15 cellular contexts compared by ENCODE assay signal in the genomic region with DNA sequence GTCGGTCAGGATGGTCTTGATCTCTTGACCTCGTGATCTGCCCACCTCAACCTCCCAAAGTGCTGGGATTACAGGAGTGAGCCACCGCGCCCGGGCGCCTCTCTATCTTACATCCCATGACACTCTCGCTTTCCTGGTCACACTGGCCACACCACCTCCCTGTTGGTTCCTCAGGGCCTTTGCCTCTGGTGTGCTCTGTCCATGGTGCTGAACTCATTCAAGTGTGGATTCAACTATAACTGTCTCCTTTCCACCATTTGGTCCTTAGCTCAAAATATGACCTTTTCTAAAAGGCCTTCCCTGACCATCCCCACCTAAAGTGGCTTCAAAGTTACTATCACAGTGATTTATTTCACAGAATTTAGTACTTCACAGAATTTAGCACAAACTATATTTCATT. TPM values are rescaled to one million over a fixed set of nuclear protein-coding genes. Genes with fewer than 3 reads are reported as not detected.
A peak's percentile ranks its signal among the peaks of the same experiment; 100 is the strongest.
DNase-seq lines count a peak whose midpoint lies in the region; ATAC-seq and TF ChIP-seq lines count a peak whose summit lies in the region.
"Had no signal": no experiment of that assay in that cellular context is flagged by ENCODE, and none has a peak within 500 bp of the region (broad histone marks: within the 10 kb centered on the region; RNA-seq: fewer than 3 reads in every experiment).

No MANE protein-coding gene starts in this region.

- H3K9me2 ChIP-seq in HCT116 (ENCODE audit: insufficient read depth) = no peaks in the 10 kb centered on the region
- no peaks in the 10 kb centered on the region for H3K9me2 ChIP-seq in MM.1S (replicated peaks; ENCODE audit: insufficient read depth, low read length)

- H3K27ac ChIP-seq in HCT116 (ENCODE audit: low read depth, low read length) = no peak overlapping the region
- no peak overlapping the region for H3K27ac ChIP-seq in MM.1S (ENCODE audit: low read length)
- H3K27ac ChIP-seq in transverse colon = no peak overlapping the region
- H3K27ac ChIP-seq in body of pancreas = no peak overlapping the region
- H3K27ac ChIP-seq: coronary artery, foreskin keratinocyte, neutrophil, tibial nerve had no signal

- 63% methylated on average over 7 of the region's 7 CpGs; no CpG with 5 or more reads in 1 of the 2 donors for WGBS in transverse colon (ENCODE audit: low coverage in 1 of 2), 2 donors
- 31 to 34% methylated on average over 7 of the region's 7 CpGs for WGBS in body of pancreas, 2 donors

- DNase-seq in HCT116 (ENCODE audit: low read depth, low spot score) (no peak), MM.1S (peak; percentile 56), astrocyte of the hippocampus (ENCODE audit: low read depth, low spot score) (peak; percentile 36), medulla oblongata (ENCODE audit: extremely low spot score) (peak; percentile 20), BE2C (no peak), transverse colon (no peak), body of pancreas (no peak), cerebellar cortex (ENCODE audit: low spot score) (no peak)
- DNase-seq: foreskin keratinocyte, left colon, NCI-H2029 had no signal

- no TSS peak for BruUV-seq in HCT116 (replicated peaks; lab: Mats Ljungman, UMichigan)

- H3K27me3 ChIP-seq in HCT116 (ENCODE audit: insufficient read depth, low read length) (no peaks in the 10 kb centered on the region), MM.1S (replicated peaks; ENCODE audit: insufficient read depth, low read length) (no peaks in the 10 kb centered on the region), BE2C (no peaks in the 10 kb centered on the region; the same call in 1 of the 2 replicates), transverse colon (peaks cover 13% of the 10 kb centered on the region), body of pancreas (peaks cover 0 to 8% of the 10 kb centered on the region in 2 donors)
- H3K27me3 ChIP-seq: foreskin keratinocyte had no signal

- H3K4me2 ChIP-seq in HCT116 (ENCODE audit: low read length) (no peak overlapping the region), MM.1S (ENCODE audit: low read depth, low read length) (no peak overlapping the region)

- TF ChIP-seq EP300 in transverse colon (IDR thresholded peaks at IDR 0.05; ENCODE audit: low read depth) = no peak

- H4K20me1 ChIP-seq in HCT116 (ENCODE audit: insufficient read depth) (no peaks in the 10 kb centered on the region), MM.1S (ENCODE audit: insufficient read depth, low read length) (no peaks in the 10 kb centered on the region)

- H3K79me2 ChIP-seq in HCT116 (ENCODE audit: insufficient read depth, low read length) (no peaks in the 10 kb centered on the region), MM.1S (ENCODE audit: low read length) (no peaks in the 10 kb centered on the region)

- H3K4me3 ChIP-seq in HCT116 (replicated peaks in 1 of 2; ENCODE audit: low read depth in 1 of 2, low read length in 2 of 2) (no peak overlapping the region), MM.1S (ENCODE audit: low read length) (no peak overlapping the region), BE2C (ENCODE audit: low read depth, low read length) (no peak overlapping the region), transverse colon (no peak overlapping the region), body of pancreas (no peak overlapping the region)
- H3K4me3 ChIP-seq: coronary artery, tibial nerve had no signal

- H3K36me3 ChIP-seq in HCT116 (ENCODE audit: control insufficient read depth in 1 of 2, insufficient read depth in 2 of 2, low read length in 2 of 2) (no peaks in the 10 kb centered on the region), MM.1S (replicated peaks; ENCODE audit: insufficient read depth, low read length) (no peaks in the 10 kb centered on the region), BE2C (no peaks in the 10 kb centered on the region), transverse colon (no peaks in the 10 kb centered on the region), body of pancreas (replicated peaks in 1 of 2; ENCODE audit: insufficient read depth in 1 of 2, low read depth in 2 of 2) (no peaks in the 10 kb centered on the region)
- H3K36me3 ChIP-seq: neutrophil had no signal

- in situ Hi-C loops in transverse colon (cut with MboI; ENCODE audit: low pct_ligation_motif_present in 1 of 4, low pct_unique_long_range_greater_than_20kb in 1 of 4, low sequenced_read_pairs in 3 of 4) = no loop called here

- no peak for TF ChIP-seq RAD21 in HCT116 (IDR thresholded peaks at IDR 0.05; ENCODE audit: low read depth)

- TF ChIP-seq CTCF in HCT116 (IDR thresholded peaks at IDR 0.05 in 2 of 3, conservative IDR thresholded peaks at IDR 0.05 in 1 of 3; ENCODE audit: borderline replicate concordance in 1 of 3, insufficient read depth in 1 of 3, low read depth in 2 of 3, low read length in 2 of 3) = no peak
- no peak for TF ChIP-seq CTCF in MM.1S (IDR thresholded peaks at IDR 0.05; ENCODE audit: low read length)
- TF ChIP-seq CTCF in BE2C (IDR thresholded peaks at IDR 0.05; ENCODE audit: low read depth, low read length) = no peak
- TF ChIP-seq CTCF in transverse colon (IDR thresholded peaks at IDR 0.05) = no peak
- TF ChIP-seq CTCF in body of pancreas (IDR thresholded peaks at IDR 0.05) = no peak

- no peak overlapping the region for H2AFZ ChIP-seq in HCT116 (ENCODE audit: low read depth, low read length, poor library complexity, severe bottlenecking)
- H2AFZ ChIP-seq in MM.1S (ENCODE audit: low read length) = no peak overlapping the region

- H3K9me3 ChIP-seq in HCT116 (ENCODE audit: control insufficient read depth in 1 of 2, insufficient read depth in 1 of 2, low read depth in 1 of 2, low read length in 2 of 2) = peaks cover 5 to 20% of the 10 kb centered on the region in 2 experiments; a peak in 2 of 4 replicates
- H3K9me3 ChIP-seq in MM.1S (replicated peaks; ENCODE audit: insufficient read depth, low read length) = no peaks in the 10 kb centered on the region
- H3K9me3 ChIP-seq in BE2C = peaks cover 2% of the 10 kb centered on the region; the same call in 1 of the 2 replicates
- peaks cover 9 to 15% of the 10 kb centered on the region in 2 donors for H3K9me3 ChIP-seq in transverse colon
- peaks cover 0 to under 1% (median 0%) of the 10 kb centered on the region in 3 donors for H3K9me3 ChIP-seq in body of pancreas

- no peak for TF ChIP-seq POLR2A in HCT116 (IDR thresholded peaks at IDR 0.05; ENCODE audit: borderline replicate concordance, extremely low read depth, insufficient read depth, insufficient read length)
- no peak for TF ChIP-seq POLR2A in transverse colon (IDR thresholded peaks at IDR 0.05)
- TF ChIP-seq POLR2A in body of pancreas (IDR thresholded peaks at IDR 0.05) = no peak

- POLR2A ChIA-PET in HCT116 (lab: Charles Lee) = no interaction called here

- RAD21 ChIA-PET in HCT116 (lab: Charles Lee; ENCODE audit: low non-redundant PET in 1 of 2, low total read pairs in 2 of 2, uncharacterized antibody in 2 of 2, unreplicated experiment in 2 of 2) = no interaction called here

- no peaks in the 10 kb centered on the region for H3K4me1 ChIP-seq in HCT116 (ENCODE audit: control insufficient read depth in 1 of 2, insufficient read depth in 2 of 2, low read length in 2 of 2)
- H3K4me1 ChIP-seq in MM.1S (ENCODE audit: low read length) = no peaks in the 10 kb centered on the region
- no peaks in the 10 kb centered on the region for H3K4me1 ChIP-seq in BE2C
- no peaks in the 10 kb centered on the region for H3K4me1 ChIP-seq in transverse colon
- no peaks in the 10 kb centered on the region for H3K4me1 ChIP-seq in body of pancreas
- H3K4me1 ChIP-seq: foreskin keratinocyte, tibial nerve had no signal

- no peak overlapping the region for H3K9ac ChIP-seq in HCT116 (ENCODE audit: low read length)
- H3K9ac ChIP-seq in MM.1S (ENCODE audit: low read length) = no peak overlapping the region

- ATAC-seq in HCT116 = no peak
- ATAC-seq in body of pancreas = no peak
- ATAC-seq: activated naive CD4-positive, alpha-beta T cell treated with anti-CD3 and anti-CD28 coated beads, Interleukin-2, amount 50 U/mL, for 72 hours; foreskin keratinocyte; left colon had no signal

- intact Hi-C loops in HCT116 (cut with micrococcal nuclease) = no loop called here
- intact Hi-C loops in transverse colon (cut with DNase I; ENCODE audit: low total_unique reads) = no loop called here
- intact Hi-C loops in body of pancreas (cut with DNase I) = no loop called here

- no peaks in the 10 kb centered on the region for H3F3A ChIP-seq in MM.1S (ENCODE audit: insufficient read depth, low read length)

- CTCF ChIA-PET in HCT116 (lab: Charles Lee) = no interaction called here

TF ChIP-seq in HCT116, 20 proteins besides CTCF, POLR2A, EP300 and RAD21 (continues in another document):
- no peak for TF ChIP-seq CEBPB (IDR thresholded peaks at IDR 0.05; ENCODE audit: low read depth)

RNA-seq across cellular contexts. Expression of a gene that starts 3.7 kb away (rescaled TPM):
- not detected for total RNA-seq in HCT116 (2021; ENCODE audit: unreplicated experiment)
- not detected in 2 replicates for polyA plus RNA-seq in HCT116 (2012)
- 0.42 TPM for polyA plus RNA-seq in BE2C (2012; ENCODE audit: insufficient read depth, insufficient read length, low read depth)
- total RNA-seq in transverse colon = not detected
- not detected for total RNA-seq in body of pancreas
- total RNA-seq: foreskin keratinocyte had no signal
- polyA plus RNA-seq: foreskin keratinocyte had no signal

RNA-seq across cellular contexts. Expression of a gene that starts 32.3 kb away (rescaled TPM):
- total RNA-seq in HCT116 (2021; ENCODE audit: unreplicated experiment) (not detected), transverse colon (1 to 10 TPM in 2 of 4 donors, under 1 TPM in 1, not detected in 1; 0.37 to 2.2 (median 1.4) TPM), body of pancreas (1 to 10 TPM; 4.0 to 4.2 TPM)
- polyA plus RNA-seq in HCT116 (2012) = not detected in 2 replicates
- polyA plus RNA-seq in BE2C (2012; ENCODE audit: insufficient read depth, insufficient read length, low read depth) = not detected
- total RNA-seq: foreskin keratinocyte had no signal
- polyA plus RNA-seq: foreskin keratinocyte had no signal

RNA-seq across cellular contexts. Expression of a gene that starts 44.1 kb away (rescaled TPM):
- total RNA-seq in HCT116 (2021; ENCODE audit: unreplicated experiment) (not detected), transverse colon (10 to 100 TPM in 1 of 4 donors, 1 to 10 TPM in 3; 4.4 to 10.5 (median 5.6) TPM), body of pancreas (1 to 10 TPM; 4.9 to 7.0 TPM)
- not detected in 2 replicates for polyA plus RNA-seq in HCT116 (2012)
- polyA plus RNA-seq in BE2C (2012; ENCODE audit: insufficient read depth, insufficient read length, low read depth) = 9.0 TPM

Comparison
In these comparisons a context has a peak if more than half of its experiments do, and no peak if none do; other contexts are left out.
1. DNase-seq: peak in MM.1S (single experiment), astrocyte of the hippocampus (single experiment) and medulla oblongata (single experiment); none in HCT116 (single experiment), BE2C (single experiment), transverse colon (single experiment), body of pancreas (0 of 4) and cerebellar cortex (single experiment).